ENCODE assay signal across 1 cellular context in genomic region chr6:42781811-42782688, GRCh38.
A peak's percentile ranks its signal among the peaks of the same experiment; 100 is the strongest.
TF ChIP-seq lines count a peak whose summit lies in the region.

TSS of gene BICRAL (plus strand) at chr6:42782052. CDS start at chr6:42822023, 39,971 bp downstream.

TF ChIP-seq in H1, 55 proteins besides CTCF, POLR2A, EP300 and RAD21:
- TF ChIP-seq SIRT6 (IDR thresholded peaks at IDR 0.05; ENCODE audit: low read length) (no peak), RNF2 (IDR thresholded peaks at IDR 0.05; ENCODE audit: borderline replicate concordance, low read depth, low read length, missing control alignments, poor library complexity, severe bottlenecking) (no peak), EZH2 (IDR thresholded peaks at IDR 0.05; ENCODE audit: low read depth, low read length, severe bottlenecking) (no peak), BRCA1 (IDR thresholded peaks at IDR 0.05; ENCODE audit: low read depth, low read length) (no peak), TEAD4 (IDR thresholded peaks at IDR 0.05; ENCODE audit: low read depth, low read length) (no peak), TAF1 (IDR thresholded peaks at IDR 0.05; ENCODE audit: low read depth, low read length) (peak; percentile 64), GTF2F1 (IDR thresholded peaks at IDR 0.05; ENCODE audit: borderline replicate concordance, low read depth, low read length) (no peak), TAF7 (optimal IDR thresholded peaks at IDR 0.05; ENCODE audit: borderline replicate concordance, low read depth, low read length) (peak; percentile 74)
- TF ChIP-seq, protein P1, sequence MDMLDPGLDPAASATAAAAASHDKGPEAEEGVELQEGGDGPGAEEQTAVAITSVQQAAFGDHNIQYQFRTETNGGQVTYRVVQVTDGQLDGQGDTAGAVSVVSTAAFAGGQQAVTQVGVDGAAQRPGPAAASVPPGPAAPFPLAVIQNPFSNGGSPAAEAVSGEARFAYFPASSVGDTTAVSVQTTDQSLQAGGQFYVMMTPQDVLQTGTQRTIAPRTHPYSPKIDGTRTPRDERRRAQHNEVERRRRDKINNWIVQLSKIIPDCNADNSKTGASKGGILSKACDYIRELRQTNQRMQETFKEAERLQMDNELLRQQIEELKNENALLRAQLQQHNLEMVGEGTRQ (IDR thresholded peaks at IDR 0.05; ENCODE audit: low read length) = no peak
